22 cellular contexts compared by ENCODE assay signal in the genomic region with DNA sequence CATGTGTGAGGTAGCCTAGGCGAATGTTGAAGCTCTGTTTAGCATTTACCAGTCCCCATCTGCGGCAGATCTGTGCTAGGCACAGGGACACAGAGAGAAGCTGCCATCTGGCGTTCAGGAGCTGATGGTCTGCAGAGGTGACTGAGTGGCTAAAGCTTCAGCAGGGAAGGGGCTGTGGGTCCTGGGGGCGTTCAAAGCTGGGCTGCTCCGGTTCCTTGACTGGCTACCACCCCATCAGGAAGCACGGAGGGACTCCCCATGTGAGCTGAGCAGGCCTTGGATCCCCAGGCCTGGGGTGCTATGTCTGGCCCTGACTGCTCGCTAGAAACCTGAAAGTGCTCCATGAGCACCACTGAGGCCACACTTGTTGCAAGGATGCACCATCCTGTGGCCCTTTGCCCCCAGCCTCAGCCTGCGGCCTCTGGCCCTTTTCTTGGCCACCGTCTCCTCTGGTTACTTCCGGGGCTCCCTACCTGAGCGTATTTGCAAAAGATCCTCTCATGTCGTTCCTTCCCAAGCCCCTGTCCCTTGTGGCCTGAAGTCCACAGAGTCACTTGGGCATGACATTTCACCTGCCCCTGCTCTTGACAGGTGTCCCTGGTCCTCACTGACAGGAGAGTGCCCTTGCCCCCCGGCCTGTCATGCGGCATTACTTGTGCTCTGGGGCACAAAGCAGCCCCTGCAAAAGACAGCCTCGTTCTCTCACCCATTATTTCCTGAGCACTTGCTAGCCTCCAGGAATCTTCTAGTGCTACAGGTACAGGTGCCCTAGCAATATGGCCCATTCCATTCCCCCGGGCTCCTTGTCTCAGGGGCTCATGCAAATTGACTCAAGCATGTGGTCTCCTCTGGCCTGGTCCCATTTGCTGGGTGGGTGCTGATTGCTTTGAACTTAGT.
"Had no signal": no experiment of that assay in that cellular context is flagged by ENCODE, and none has a peak within 500 bp of the region (broad histone marks: within the 10 kb centered on the region; RNA-seq: fewer than 3 reads in every experiment).

No MANE protein-coding gene starts in this region.

- H3K27ac ChIP-seq: body of pancreas, cardiac muscle cell, hepatocyte, neutrophil, pancreas, right lobe of liver, skin epidermis, transverse colon had no signal

- H3K27me3 ChIP-seq: body of pancreas, cardiac muscle cell, hepatocyte, pancreas, right lobe of liver, transverse colon had no signal

- H3K4me1 ChIP-seq: body of pancreas, pancreas, right lobe of liver, transverse colon had no signal

- H3K9me3 ChIP-seq: body of pancreas, pancreas, right lobe of liver had no signal

- H3K9me3 Mint-ChIP-seq: activated naive CD4-positive, alpha-beta T cell treated with anti-CD3 and anti-CD28 coated beads, Interleukin-2, amount 50 U/mL, for 24 hours had no signal

- H3K27ac Mint-ChIP-seq: activated naive CD4-positive, alpha-beta T cell treated with anti-CD3 and anti-CD28 coated beads, Interleukin-2, amount 50 U/mL, for 24 hours; nephron; stimulated activated memory B cell treated with anti-CD40 and anti-IgM and Interleukin-4, amounts not matched to agents 10 μg/mL and 1 μg/mL and 100 μg/mL, for 72 hours; T-cell; T-helper 2 cell treated with Interferon-gamma antibody and Interleukin-4, amounts not matched to agents 5 μg/mL and 100 μg/mL, for 36 hours; WTC11 had no signal

- H3K4me1 Mint-ChIP-seq: stimulated activated memory B cell treated with anti-CD40 and anti-IgM and Interleukin-4, amounts not matched to agents 10 μg/mL and 1 μg/mL and 100 μg/mL, for 72 hours; WTC11 had no signal

- H3K36me3 Mint-ChIP-seq: T-cell had no signal

- DNase-seq: activated CD4-positive, alpha-beta T cell treated with anti-CD3 and anti-CD28 coated beads, Interleukin-2, amount 50 U/mL, for 4 hours; activated gamma-delta T cell treated with Interleukin-2 at 50 U/mL for 16 hours; activated T-cell treated with anti-CD3 and anti-CD28 coated beads, Interleukin-2, amount 50 U/mL, for 1 hour; anterior cingulate cortex; body of pancreas; dermis blood vessel endothelial cell; effector memory CD4-positive, alpha-beta T cell; foreskin melanocyte; stimulated activated CD4-positive, alpha-beta T cell treated with anti-CD3 and anti-CD28 coated beads, Interleukin-2, amount 100 ng/mL, for 24 hours; T-cell; transverse colon had no signal

- H3K4me3 ChIP-seq: body of pancreas, cardiac muscle cell, hepatocyte, pancreas, right lobe of liver, skin epidermis, transverse colon had no signal

- H3K4me3 Mint-ChIP-seq: activated naive CD4-positive, alpha-beta T cell treated with anti-CD3 and anti-CD28 coated beads, Interleukin-2, amount 50 U/mL, for 24 hours; nephron; stimulated activated memory B cell treated with anti-CD40 and anti-IgM and Interleukin-4, amounts not matched to agents 10 μg/mL and 1 μg/mL and 100 μg/mL, for 72 hours; T-helper 2 cell treated with Interferon-gamma antibody and Interleukin-4, amounts not matched to agents 5 μg/mL and 100 μg/mL, for 36 hours; WTC11 had no signal

- H3K36me3 ChIP-seq: cardiac muscle cell, neutrophil, pancreas, right lobe of liver, transverse colon had no signal
